Comparison of ENCODE assay signal across 11 cellular contexts in genomic region chr9:37976714-37977477, GRCh38.
DNase-seq lines count a peak whose midpoint lies in the region; ATAC-seq, FAIRE-seq and TF ChIP-seq lines count a peak whose summit lies in the region.
"Had no signal": no experiment of that assay in that cellular context is flagged by ENCODE, and none has a peak within 500 bp of the region (broad histone marks: within the 10 kb centered on the region; RNA-seq: fewer than 3 reads in every experiment).

No MANE protein-coding gene starts in this region.

- no TSS peak for BruUV-seq in PC-3 (replicated peaks; lab: Mats Ljungman, UMichigan)

- H3F3A ChIP-seq in PC-3 (ENCODE audit: low read length, unreplicated experiment) = peaks cover 9% of the 10 kb centered on the region

- H3K27ac ChIP-seq in PC-3 (ENCODE audit: low read length) = peak overlapping the region; percentile 96
- peak overlapping the region; percentile 92 for H3K27ac ChIP-seq in osteoblast (ENCODE audit: low read depth, low read length)

- H4K20me1 ChIP-seq in PC-3 (ENCODE audit: low read length) (no peaks in the 10 kb centered on the region), osteoblast (ENCODE audit: insufficient read depth, low read length) (no peaks in the 10 kb centered on the region)

- H3K4me1 ChIP-seq in PC-3 (ENCODE audit: insufficient read depth, low read length) (peaks cover 49% of the 10 kb centered on the region), osteoblast (ENCODE audit: insufficient read depth, low read length) (peaks cover 33% of the 10 kb centered on the region)

- intact Hi-C loops in PC-3 (cut with micrococcal nuclease) = no loop called here

- H3K4me3 ChIP-seq in PC-3 (ENCODE audit: low read length) (no peak overlapping the region), epithelial cell of esophagus (ENCODE audit: low read length) (no peak overlapping the region), osteoblast (ENCODE audit: insufficient read depth, low read length) (no peak overlapping the region)

- POLR2A ChIA-PET in PC-3 (lab: Charles Lee; ENCODE audit: unreplicated experiment) = interaction anchor here (0.5 kb wide), 1 partner anchor 23 kb away, joined by 3 read pairs; no protein-coding TSS in a partner anchor

- no peaks in the 10 kb centered on the region for H3K27me3 ChIP-seq in PC-3 (ENCODE audit: low read length)
- H3K27me3 ChIP-seq in osteoblast (ENCODE audit: insufficient read depth, low read length) = no peaks in the 10 kb centered on the region

- CTCF ChIA-PET in PC-3 (lab: Charles Lee) = no interaction called here

- TF ChIP-seq CTCF in PC-3 (conservative IDR thresholded peaks at IDR 0.05; ENCODE audit: low read depth, low read length) = no peak
- TF ChIP-seq CTCF in epithelial cell of esophagus (IDR thresholded peaks at IDR 0.05; ENCODE audit: insufficient read depth, low read depth, low read length, missing control alignments) = no peak
- TF ChIP-seq CTCF in osteoblast (IDR thresholded peaks at IDR 0.05; ENCODE audit: extremely low read depth, low read depth, low read length) = no peak

- H3K9ac ChIP-seq in PC-3 (ENCODE audit: low read length) = 0 out of 2 replicates have a peak overlapping the region, but pooled peaks have one; percentile 8

- FAIRE-seq in RCC 7860 (lab: Jason Lieb, UNC) = no peak

- H3K4me2 ChIP-seq in PC-3 (ENCODE audit: low read length) (no peak overlapping the region), osteoblast (ENCODE audit: insufficient read depth, low read length) (peak overlapping the region; percentile 46)

- H2AFZ ChIP-seq in PC-3 (ENCODE audit: low read length) = no peak overlapping the region
- H2AFZ ChIP-seq in osteoblast (ENCODE audit: low read length) = no peak overlapping the region

- H3K79me2 ChIP-seq in PC-3 (ENCODE audit: low read length) = peaks cover 60% of the 10 kb centered on the region
- H3K79me2 ChIP-seq in osteoblast (ENCODE audit: insufficient read depth, low read length) = peaks cover 24% of the 10 kb centered on the region

- H3K36me3 ChIP-seq in PC-3 (ENCODE audit: low read depth, low read length) (peaks cover 28% of the 10 kb centered on the region), osteoblast (ENCODE audit: insufficient read depth, low read length) (peaks cover 4% of the 10 kb centered on the region)

- H3K9me3 ChIP-seq in PC-3 (ENCODE audit: low read length) = no peaks in the 10 kb centered on the region
- H3K9me3 ChIP-seq in osteoblast (ENCODE audit: low read depth, low read length) = no peaks in the 10 kb centered on the region

- DNase-seq in EH (ENCODE audit: low read depth) = peak; percentile 94
- peak; percentile 39 for DNase-seq in PC-3
- DNase-seq in epithelial cell of esophagus (ENCODE audit: low read depth) = peak; percentile 93
- DNase-seq in osteoblast (ENCODE audit: insufficient read length, low spot score, missing footprints) = peak; percentile 96
- no peak for DNase-seq in RPMI8226
- no peak for DNase-seq in RCC 7860 (ENCODE audit: low spot score)
- DNase-seq in NCI-H226 = no peak
- DNase-seq in stimulated activated CD8-positive, alpha-beta memory T cell treated with anti-CD3 and anti-CD28 coated beads, Interleukin-4, amount 100 ng/mL, for 48 hours = no peak
- DNase-seq: Calu3, NCI-H1417 treated with DMSO at 0.1 percent for 48 hours, SIG-M5 had no signal

- H3K9me2 ChIP-seq in PC-3 (replicated peaks; ENCODE audit: low read length) = no peaks in the 10 kb centered on the region

- no peak; the same call in 1 of the 2 replicates for ATAC-seq in PC-3

Comparison
In these comparisons a context has a peak if more than half of its experiments do, and no peak if none do; other contexts are left out.
1. DNase-seq: peak in EH (single experiment), PC-3 (single experiment), epithelial cell of esophagus (single experiment) and osteoblast (single experiment); none in RPMI8226 (single experiment), RCC 7860 (single experiment), NCI-H226 (single experiment) and stimulated activated CD8-positive, alpha-beta memory T cell treated with anti-CD3 and anti-CD28 coated beads, Interleukin-4, amount 100 ng/mL, for 48 hours (single experiment).